9 cellular contexts compared by ENCODE assay signal in genomic region chr7:37065779-37066271, GRCh38.
A peak's percentile ranks its signal among the peaks of the same experiment; 100 is the strongest.
DNase-seq lines count a peak whose midpoint lies in the region; ATAC-seq lines count a peak whose summit lies in the region.
"Had no signal": no experiment of that assay in that cellular context is flagged by ENCODE, and none has a peak within 500 bp of the region (broad histone marks: within the 10 kb centered on the region; RNA-seq: fewer than 3 reads in every experiment).

No MANE protein-coding gene starts in this region.

- ATAC-seq in GM19395 (IDR thresholded peaks at IDR 0.05; ENCODE audit: unreplicated experiment) (peak; percentile 63), HG03097 (IDR thresholded peaks at IDR 0.05; ENCODE audit: low FRiP score, unreplicated experiment) (peak; percentile 48)

- peak; percentile 57 for DNase-seq in amniotic epithelial cell (ENCODE audit: low read depth)
- DNase-seq in stimulated activated CD4-positive, alpha-beta T cell treated with anti-CD3 and anti-CD28 coated beads, Interleukin-2, amount 100 ng/mL, for 48 hours = peak; percentile 9 to 26
- no peak for DNase-seq in GM19238 (ENCODE audit: insufficient read length, low spot score)
- DNase-seq in NOMO-1 (lab: John Stamatoyannopoulos, UW; ENCODE audit: unreplicated experiment in 2 of 2) = no peak
- DNase-seq in AML-193 (lab: John Stamatoyannopoulos, UW) = no peak
- DNase-seq: Kasumi-1, occipital lobe had no signal

Comparison
In these comparisons a context has a peak if more than half of its experiments do, and no peak if none do; other contexts are left out.
1. DNase-seq: peak in amniotic epithelial cell (single experiment) and stimulated activated CD4-positive, alpha-beta T cell treated with anti-CD3 and anti-CD28 coated beads, Interleukin-2, amount 100 ng/mL, for 48 hours (2 of 2); none in GM19238 (single experiment), NOMO-1 (0 of 2) and AML-193 (0 of 2).